Comparison of ENCODE assay signal across 8 cellular contexts in genomic region chr11:6298605-6299004, GRCh38. TPM values are rescaled to one million over a fixed set of nuclear protein-coding genes. Genes with fewer than 3 reads are reported as not detected.
DNase-seq lines count a peak whose midpoint lies in the region; ATAC-seq and TF ChIP-seq lines count a peak whose summit lies in the region.

No MANE protein-coding gene starts in this region.

- no peaks in the 10 kb centered on the region for H3K4me1 ChIP-seq in Panc1 (ENCODE audit: control insufficient read depth, insufficient read depth, low read length)

- H3K27me3 ChIP-seq in Panc1 (ENCODE audit: control insufficient read depth, insufficient read depth, low read length) = peaks cover 10% of the 10 kb centered on the region; the same call in 1 of the 2 replicates

- no peak overlapping the region for H3K27ac ChIP-seq in Panc1 (ENCODE audit: low read length)

- H3K4me1 Mint-ChIP-seq in progenitor cell of endocrine pancreas (ENCODE audit: low read depth) = peaks cover 1% of the 10 kb centered on the region
- H3K4me1 Mint-ChIP-seq in activated T-cell treated with anti-CD3 and anti-CD28 coated beads, Interleukin-2, amount 50 U/mL, for 24 hours (ENCODE audit: low read depth) = no peaks in the 10 kb centered on the region

- no peaks in the 10 kb centered on the region for H3K9me3 ChIP-seq in Panc1 (ENCODE audit: control insufficient read depth, insufficient read depth, low read depth, low read length)

- CTCF ChIA-PET in Panc1 (lab: Charles Lee) = interaction anchor here (0.6 to 1.6 kb wide), 8 partner anchors 18 to 77 kb away, joined by 3 to 16 read pairs (median 4); no protein-coding TSS in a partner anchor

- H3K9me3 Mint-ChIP-seq in progenitor cell of endocrine pancreas (ENCODE audit: low read depth) = no peaks in the 10 kb centered on the region
- no peaks in the 10 kb centered on the region for H3K9me3 Mint-ChIP-seq in activated T-cell treated with anti-CD3 and anti-CD28 coated beads, Interleukin-2, amount 50 U/mL, for 24 hours

- peaks cover 3% of the 10 kb centered on the region for H3K27me3 Mint-ChIP-seq in progenitor cell of endocrine pancreas
- peaks cover 6% of the 10 kb centered on the region for H3K27me3 Mint-ChIP-seq in activated T-cell treated with anti-CD3 and anti-CD28 coated beads, Interleukin-2, amount 50 U/mL, for 24 hours

- POLR2A ChIA-PET in Panc1 (lab: Charles Lee) = no interaction called here

- in situ Hi-C loops in Panc1 (cut with HindIII; ENCODE audit: low pct_unique_long_range_greater_than_20kb, low sequenced_read_pairs) = no loop called here

- no peak overlapping the region for H3K4me3 Mint-ChIP-seq in progenitor cell of endocrine pancreas (ENCODE audit: low read depth)
- H3K4me3 Mint-ChIP-seq in activated T-cell treated with anti-CD3 and anti-CD28 coated beads, Interleukin-2, amount 50 U/mL, for 24 hours = no peak overlapping the region

- no TSS peak for BruUV-seq in Panc1 (replicated peaks; lab: Mats Ljungman, UMichigan)

- no peaks in the 10 kb centered on the region for H3K36me3 ChIP-seq in Panc1 (ENCODE audit: control insufficient read depth, insufficient read depth, low read length)

- intact Hi-C loops in Panc1 (cut with micrococcal nuclease; ENCODE audit: unreplicated experiment) = loop anchor here (2.0 to 5.0 kb wide), 2 partner anchors 54 to 276 kb away; no protein-coding TSS in a partner anchor

- no peak overlapping the region for H3K27ac Mint-ChIP-seq in progenitor cell of endocrine pancreas
- H3K27ac Mint-ChIP-seq in activated T-cell treated with anti-CD3 and anti-CD28 coated beads, Interleukin-2, amount 50 U/mL, for 24 hours = no peak overlapping the region

- TF ChIP-seq CTCF in Panc1 (IDR thresholded peaks at IDR 0.05) (peak; percentile 98), epithelial cell of esophagus (IDR thresholded peaks at IDR 0.05; ENCODE audit: insufficient read depth, low read depth, low read length, missing control alignments) (peak; percentile 64), progenitor cell of endocrine pancreas (IDR thresholded peaks at IDR 0.05; ENCODE audit: unreplicated experiment) (peak; percentile 62)

- H3K4me3 ChIP-seq in Panc1 (ENCODE audit: low read depth in 2 of 2, low read length in 2 of 2) (no peak overlapping the region), epithelial cell of esophagus (ENCODE audit: low read length) (no peak overlapping the region)

- DNase-seq in SKM-1 (lab: John Stamatoyannopoulos, UW; ENCODE audit: unreplicated experiment) (peak; percentile 17), SKM-1 treated with dmso at 0.1 percent for 144 hours (lab: John Stamatoyannopoulos, UW; ENCODE audit: unreplicated experiment) (no peak), Panc1 (ENCODE audit: low read depth, low spot score) (no peak), epithelial cell of esophagus (ENCODE audit: low read depth) (peak; percentile 52), progenitor cell of endocrine pancreas (ENCODE audit: low spot score, unreplicated experiment) (peak; percentile 33), NCI-H187 treated with DMSO at 0.1 percent for 48 hours (lab: John Stamatoyannopoulos, UW) (no peak)
- no peak for DNase-seq in activated T-cell treated with anti-CD3 and anti-CD28 coated beads, Interleukin-2, amount 50 U/mL, for 24 hours

- H3K36me3 Mint-ChIP-seq in progenitor cell of endocrine pancreas (ENCODE audit: insufficient read depth) = no peaks in the 10 kb centered on the region
- H3K36me3 Mint-ChIP-seq in activated T-cell treated with anti-CD3 and anti-CD28 coated beads, Interleukin-2, amount 50 U/mL, for 24 hours (ENCODE audit: low read depth) = no peaks in the 10 kb centered on the region

- ATAC-seq in HG03108 (IDR thresholded peaks at IDR 0.05; ENCODE audit: unreplicated experiment) = peak; percentile 86
- ATAC-seq in Panc1 = peak; percentile 99

RNA-seq across cellular contexts. Expression of gene CAVIN3, which starts 21.7 kb away (rescaled TPM):
- total RNA-seq in Panc1 (2021; ENCODE audit: unreplicated experiment) (31.1 TPM), progenitor cell of endocrine pancreas (6.7 and 7.1 TPM in 2 replicates)
- polyA plus RNA-seq in Panc1 (2012; ENCODE audit: insufficient read length) = 26.7 TPM

RNA-seq across cellular contexts. Expression of gene CCKBR, which starts 39.0 kb away (rescaled TPM):
- total RNA-seq in Panc1 (2021; ENCODE audit: unreplicated experiment) (not detected), progenitor cell of endocrine pancreas (7.4 and 7.5 TPM in 2 replicates)
- not detected for polyA plus RNA-seq in Panc1 (2012; ENCODE audit: insufficient read length)

RNA-seq across cellular contexts. Expression of gene CNGA4, which starts 59.7 kb away (rescaled TPM):
- total RNA-seq in Panc1 (2021; ENCODE audit: unreplicated experiment) = 0.62 TPM
- 0.23 TPM for polyA plus RNA-seq in Panc1 (2012; ENCODE audit: insufficient read length)
- total RNA-seq in progenitor cell of endocrine pancreas = 2.0 and 2.1 TPM in 2 replicates

Comparison
In these comparisons a context has a peak if more than half of its experiments do, and no peak if none do; other contexts are left out.
1. DNase-seq: peak in SKM-1 (single experiment), epithelial cell of esophagus (single experiment) and progenitor cell of endocrine pancreas (single experiment); none in SKM-1 treated with dmso at 0.1 percent for 144 hours (single experiment), Panc1 (single experiment), activated T-cell treated with anti-CD3 and anti-CD28 coated beads, Interleukin-2, amount 50 U/mL, for 24 hours (single experiment) and NCI-H187 treated with DMSO at 0.1 percent for 48 hours (single experiment).
2. Peak in every context shown above with its lines, with median percentiles within 50 percentile points of each other: CTCF ChIP-seq.